Comparison of ENCODE assay signal across 23 cellular contexts in genomic region chr4:153117554-153117953, GRCh38.
DNase-seq lines count a peak whose midpoint lies in the region; FAIRE-seq and TF ChIP-seq lines count a peak whose summit lies in the region.
"Had no signal": no experiment of that assay in that cellular context is flagged by ENCODE, and none has a peak within 500 bp of the region (broad histone marks: within the 10 kb centered on the region; RNA-seq: fewer than 3 reads in every experiment).

No MANE protein-coding gene starts in this region.

- CTCF ChIA-PET in HEK293T (lab: Yijun Ruan, JAX) = interaction anchor here (0.8 kb wide), 1 partner anchor 10 kb away, joined by 3 read pairs; no protein-coding TSS in a partner anchor

- no peak overlapping the region for H2BK12ac ChIP-seq in mesenchymal stem cell (ENCODE audit: low read length in 2 of 2)

- peak overlapping the region; percentile 86 for H2AK5ac ChIP-seq in mesenchymal stem cell (ENCODE audit: low read length, severe bottlenecking)

- H3K79me1 ChIP-seq in mesenchymal stem cell (replicated peaks; ENCODE audit: low read length, poor library complexity, severe bottlenecking) = no peaks in the 10 kb centered on the region

- no peak overlapping the region for H3K27ac ChIP-seq in right atrium auricular region
- H3K27ac ChIP-seq in mesenchymal stem cell (ENCODE audit: low read length, poor library complexity, severe bottlenecking) = no peak overlapping the region
- H3K27ac ChIP-seq: HL-60, Peyer's patch, SJSA1 had no signal

- no peak overlapping the region for H3K4me2 ChIP-seq in mesenchymal stem cell (ENCODE audit: low read length, poor library complexity, severe bottlenecking)

- H3K4ac ChIP-seq in mesenchymal stem cell (ENCODE audit: low read depth in 1 of 2, low read length in 2 of 2) = no peak overlapping the region

- no peak overlapping the region for H3K4me3 Mint-ChIP-seq in activated T-helper 1 cell treated with anti-CD3 and anti-CD28 coated beads, Interleukin-12 subunit alpha, Interleukin-12 subunit beta, Interleukin-2, Interleukin-4 antibody, amounts not matched to agents 30 ng/mL and 10 ng/mL and 1 ng/mL, durations not matched to agents 14 hours and 24 hours and 36 hours

- DNase-seq in right atrium auricular region (ENCODE audit: low spot score) = peak; percentile 7
- no peak for DNase-seq in cardiac septum (ENCODE audit: low spot score)
- no peak for DNase-seq in HTR-8/SVneo (ENCODE audit: insufficient read length, low spot score)
- no peak for DNase-seq in activated T-helper 1 cell treated with anti-CD3 and anti-CD28 coated beads, Interleukin-12 subunit alpha, Interleukin-12 subunit beta, Interleukin-2, Interleukin-4 antibody, amounts not matched to agents 30 ng/mL and 10 ng/mL and 1 ng/mL, durations not matched to agents 14 hours and 24 hours and 36 hours (ENCODE audit: low spot score)
- DNase-seq in mesenchymal stem cell = no peak
- no peak for DNase-seq in CD1c-positive myeloid dendritic cell (ENCODE audit: extremely low spot score)
- DNase-seq in GM13976 (ENCODE audit: low spot score) = no peak
- no peak for DNase-seq in HEK293T (ENCODE audit: extremely low spot score)
- DNase-seq: BE2C; CD4-positive, CD25-positive, alpha-beta regulatory T cell; COR-L47; DMS 273 treated with DMSO at 0.1 percent for 48 hours; DMS79 treated with DMSO at 0.1 percent for 48 hours; H7; KG1; NCI-H1092 treated with DMSO at 0.1 percent for 48 hours; NCI-H1436 treated with DMSO at 0.1 percent for 48 hours; NCI-H1930; NCI-H774; NK-92 treated with Interleukin-12 subunit alpha and Interleukin-12 subunit beta, amount 100 ng/mL, for 24 hours; Peyer's patch had no signal

- no peak overlapping the region for H2BK5ac ChIP-seq in mesenchymal stem cell (ENCODE audit: low read depth, low read length, poor library complexity, severe bottlenecking)

- peak; percentile 23 for FAIRE-seq in HTR-8/SVneo (lab: Jason Lieb, UNC)

- no peak overlapping the region for H3K14ac ChIP-seq in mesenchymal stem cell (ENCODE audit: low read length in 2 of 2)

- H3K4me3 ChIP-seq in right atrium auricular region = no peak overlapping the region
- H3K4me3 ChIP-seq in mesenchymal stem cell (ENCODE audit: insufficient read depth in 1 of 2, low read depth in 1 of 2, low read length in 2 of 2) = no peak overlapping the region
- H3K4me3 ChIP-seq: Peyer's patch, SJSA1 had no signal

- no peak overlapping the region for H3K9ac ChIP-seq in mesenchymal stem cell (ENCODE audit: low read length)

- H3K27ac Mint-ChIP-seq in activated T-helper 1 cell treated with anti-CD3 and anti-CD28 coated beads, Interleukin-12 subunit alpha, Interleukin-12 subunit beta, Interleukin-2, Interleukin-4 antibody, amounts not matched to agents 30 ng/mL and 10 ng/mL and 1 ng/mL, durations not matched to agents 14 hours and 24 hours and 36 hours = peak overlapping the region; percentile 11

- H3K27me3 ChIP-seq in right atrium auricular region (no peaks in the 10 kb centered on the region), mesenchymal stem cell (ENCODE audit: control insufficient read depth in 1 of 2, insufficient read depth in 1 of 2, low read length in 2 of 2) (peaks cover 0 to 7% of the 10 kb centered on the region in 2 experiments)
- H3K27me3 ChIP-seq: BE2C, Peyer's patch, SJSA1 had no signal

- no peak overlapping the region for H4K8ac ChIP-seq in mesenchymal stem cell (ENCODE audit: low read length)

- no peak overlapping the region for H4K91ac ChIP-seq in mesenchymal stem cell (ENCODE audit: low read length)

- 80% methylated on average over 3 of the region's 5 CpGs for WGBS in mesenchymal stem cell

- TF ChIP-seq CTCF in right atrium auricular region (IDR thresholded peaks at IDR 0.05) (no peak), GM13976 (IDR thresholded peaks at IDR 0.05; ENCODE audit: borderline replicate concordance, control extremely low read depth, extremely low read depth, insufficient read depth, missing control alignments) (no peak)

- intact Hi-C loops in cardiac septum (cut with DNase I) = no loop called here
- intact Hi-C loops in activated T-helper 1 cell treated with anti-CD3 and anti-CD28 coated beads, Interleukin-12 subunit alpha, Interleukin-12 subunit beta, Interleukin-2, Interleukin-4 antibody, amounts not matched to agents 30 ng/mL and 10 ng/mL and 1 ng/mL, durations not matched to agents 14 hours and 24 hours and 36 hours (cut with micrococcal nuclease) = loop anchor here (5.0 to 10.0 kb wide), 3 partner anchors 433 to 633 kb away; partner anchors contain the start of gene FBXW7

- in situ Hi-C loops in GM13976 (cut with MboI; ENCODE audit: low sequenced_read_pairs, unreplicated experiment) = no loop called here

- no peak overlapping the region for H2BK120ac ChIP-seq in mesenchymal stem cell (ENCODE audit: low read depth, low read length)

- POLR2A ChIA-PET in HEK293T (lab: Yijun Ruan, JAX) = no interaction called here

- peaks cover 0 to 10% of the 10 kb centered on the region in 2 donors for H3K4me1 ChIP-seq in right atrium auricular region
- peaks cover 25% of the 10 kb centered on the region for H3K4me1 ChIP-seq in mesenchymal stem cell (ENCODE audit: control insufficient read depth, insufficient read depth, low read depth, low read length)
- H3K4me1 ChIP-seq: BE2C had no signal

- no peak overlapping the region for H3K23ac ChIP-seq in mesenchymal stem cell (ENCODE audit: low read length in 2 of 2)

- H3K27me3 Mint-ChIP-seq in activated T-helper 1 cell treated with anti-CD3 and anti-CD28 coated beads, Interleukin-12 subunit alpha, Interleukin-12 subunit beta, Interleukin-2, Interleukin-4 antibody, amounts not matched to agents 30 ng/mL and 10 ng/mL and 1 ng/mL, durations not matched to agents 14 hours and 24 hours and 36 hours (ENCODE audit: insufficient read depth) = peaks cover 5% of the 10 kb centered on the region
- H3K27me3 Mint-ChIP-seq: CD4-positive, CD25-positive, alpha-beta regulatory T cell had no signal

- H3K4me1 Mint-ChIP-seq in activated T-helper 1 cell treated with anti-CD3 and anti-CD28 coated beads, Interleukin-12 subunit alpha, Interleukin-12 subunit beta, Interleukin-2, Interleukin-4 antibody, amounts not matched to agents 30 ng/mL and 10 ng/mL and 1 ng/mL, durations not matched to agents 14 hours and 24 hours and 36 hours (ENCODE audit: low read depth) = no peaks in the 10 kb centered on the region

- H3K36me3 ChIP-seq in right atrium auricular region (no peaks in the 10 kb centered on the region), mesenchymal stem cell (ENCODE audit: control insufficient read depth in 1 of 2, insufficient read depth in 2 of 2, low read depth in 1 of 2, low read length in 2 of 2) (no peaks in the 10 kb centered on the region)
- H3K36me3 ChIP-seq: BE2C, Peyer's patch, SJSA1 had no signal

- H3K9me3 Mint-ChIP-seq in activated T-helper 1 cell treated with anti-CD3 and anti-CD28 coated beads, Interleukin-12 subunit alpha, Interleukin-12 subunit beta, Interleukin-2, Interleukin-4 antibody, amounts not matched to agents 30 ng/mL and 10 ng/mL and 1 ng/mL, durations not matched to agents 14 hours and 24 hours and 36 hours = no peaks in the 10 kb centered on the region
- H3K9me3 Mint-ChIP-seq: CD4-positive, CD25-positive, alpha-beta regulatory T cell had no signal

- no peak overlapping the region for H2BK15ac ChIP-seq in mesenchymal stem cell (ENCODE audit: low read depth, poor library complexity, severe bottlenecking)

- no peaks in the 10 kb centered on the region for H3K9me3 ChIP-seq in right atrium auricular region
- no peaks in the 10 kb centered on the region for H3K9me3 ChIP-seq in mesenchymal stem cell (ENCODE audit: control insufficient read depth, low read length)
- H3K9me3 ChIP-seq: BE2C, Peyer's patch, SJSA1 had no signal

- no peak overlapping the region for H2AFZ ChIP-seq in mesenchymal stem cell (ENCODE audit: low read depth, low read length)

- H3K36me3 Mint-ChIP-seq in activated T-helper 1 cell treated with anti-CD3 and anti-CD28 coated beads, Interleukin-12 subunit alpha, Interleukin-12 subunit beta, Interleukin-2, Interleukin-4 antibody, amounts not matched to agents 30 ng/mL and 10 ng/mL and 1 ng/mL, durations not matched to agents 14 hours and 24 hours and 36 hours (ENCODE audit: low read depth) = no peaks in the 10 kb centered on the region
- H3K36me3 Mint-ChIP-seq: CD4-positive, CD25-positive, alpha-beta regulatory T cell had no signal

- no peak overlapping the region for H3K18ac ChIP-seq in mesenchymal stem cell (ENCODE audit: low read depth in 1 of 2, low read length in 2 of 2)

TF ChIP-seq in HEK293T, 16 proteins besides CTCF, POLR2A, EP300 and RAD21:
- TF ChIP-seq PKNOX1 (IDR thresholded peaks at IDR 0.05) (no peak), ARNT (IDR thresholded peaks at IDR 0.05) (no peak), SUZ12 (IDR thresholded peaks at IDR 0.05) (no peak), SP1 (IDR thresholded peaks at IDR 0.05) (no peak), L3MBTL2 (conservative IDR thresholded peaks at IDR 0.05) (no peak), NFRKB (IDR thresholded peaks at IDR 0.05) (no peak), HDGF (IDR thresholded peaks at IDR 0.05; ENCODE audit: borderline replicate concordance) (no peak), CTBP1 (IDR thresholded peaks at IDR 0.05; ENCODE audit: borderline replicate concordance) (no peak), TARDBP (IDR thresholded peaks at IDR 0.05) (no peak)
TF ChIP-seq in HEK293T: peak in this region for 0.
